Comparison of ENCODE assay signal across 17 cellular contexts in genomic region chr9:2026181-2026580, GRCh38. TPM values are rescaled to one million over a fixed set of nuclear protein-coding genes. Genes with fewer than 3 reads are reported as not detected.
DNase-seq lines count a peak whose midpoint lies in the region; ATAC-seq and TF ChIP-seq lines count a peak whose summit lies in the region.
"Had no signal": no experiment of that assay in that cellular context is flagged by ENCODE, and none has a peak within 500 bp of the region (broad histone marks: within the 10 kb centered on the region; RNA-seq: fewer than 3 reads in every experiment).

No MANE protein-coding gene starts in this region.

- peaks cover 100% of the 10 kb centered on the region for H3K79me2 ChIP-seq in KMS-11 (ENCODE audit: insufficient read depth, low read depth)

- H3K27me3 ChIP-seq in KMS-11 (ENCODE audit: insufficient read depth, low read depth) (no peaks in the 10 kb centered on the region), lung (ENCODE audit: control insufficient read depth, insufficient read depth) (no peaks in the 10 kb centered on the region), testis (no peaks in the 10 kb centered on the region), colonic mucosa (no peaks in the 10 kb centered on the region)
- H3K27me3 ChIP-seq: thyroid gland had no signal

- peaks cover 34% of the 10 kb centered on the region for H4K20me1 ChIP-seq in KMS-11 (ENCODE audit: insufficient read depth)

- 46 to 54% methylated on average over 4 of the region's 4 CpGs for WGBS in lung, 2 donors
- WGBS in testis, 2 donors, result 52 to 60% methylated on average over 4 of the region's 4 CpGs

- H3K27ac Mint-ChIP-seq in activated T-cell treated with anti-CD3 and anti-CD28 coated beads, Interleukin-2, amount 50 U/mL, for 24 hours, result peak overlapping the region; percentile 26
- H3K27ac Mint-ChIP-seq: WTC11 had no signal

- no peaks in the 10 kb centered on the region for H3K27me3 Mint-ChIP-seq in activated T-cell treated with anti-CD3 and anti-CD28 coated beads, Interleukin-2, amount 50 U/mL, for 24 hours
- no peaks in the 10 kb centered on the region for H3K27me3 Mint-ChIP-seq in activated T-cell treated with anti-CD3 and anti-CD28 coated beads, Interleukin-2, amount 50 U/mL, for 4 hours (ENCODE audit: low read depth)

- no peak for TF ChIP-seq POLR2A in testis (IDR thresholded peaks at IDR 0.05)

- H3K4me3 ChIP-seq in KMS-11 (IDR thresholded peaks at IDR 0.05; ENCODE audit: insufficient read depth, low read depth, low read length) (no peak overlapping the region), lung (no peak overlapping the region), testis (no peak overlapping the region), colonic mucosa (no peak overlapping the region)
- H3K4me3 ChIP-seq: thyroid gland had no signal

- H3K4me1 Mint-ChIP-seq in activated T-cell treated with anti-CD3 and anti-CD28 coated beads, Interleukin-2, amount 50 U/mL, for 24 hours (ENCODE audit: low read depth), result peaks cover 94% of the 10 kb centered on the region
- peaks cover 96% of the 10 kb centered on the region for H3K4me1 Mint-ChIP-seq in activated T-cell treated with anti-CD3 and anti-CD28 coated beads, Interleukin-2, amount 50 U/mL, for 4 hours (ENCODE audit: low read depth)

- no peak for ATAC-seq in activated T-cell treated with anti-CD3 and anti-CD28 coated beads, Interleukin-2, amount 50 U/mL, for 4 hours
- ATAC-seq in lung (ENCODE audit: insufficient read depth, low FRiP score) (no peak), GM19023 (IDR thresholded peaks at IDR 0.05; ENCODE audit: unreplicated experiment) (no peak)
- ATAC-seq: WTC11 had no signal

- H3K9ac ChIP-seq in KMS-11, result no peak overlapping the region
- H3K9ac ChIP-seq in colonic mucosa (ENCODE audit: low read depth in 2 of 2, low read length in 2 of 2), result no peak overlapping the region

- H3K36me3 ChIP-seq in KMS-11 (ENCODE audit: insufficient read depth), result no peaks in the 10 kb centered on the region
- H3K36me3 ChIP-seq in lung (ENCODE audit: control insufficient read depth in 2 of 2, insufficient read depth in 2 of 2, low read length in 2 of 2), result peaks cover 0 to 4% of the 10 kb centered on the region in 2 donors
- no peaks in the 10 kb centered on the region for H3K36me3 ChIP-seq in testis (ENCODE audit: low read depth, missing control alignments)
- H3K36me3 ChIP-seq in colonic mucosa, result no peaks in the 10 kb centered on the region
- H3K36me3 ChIP-seq: thyroid gland had no signal

- no peak overlapping the region for H3K4me2 ChIP-seq in KMS-11

- TF ChIP-seq CTCF in KMS-11 (conservative IDR thresholded peaks at IDR 0.05; ENCODE audit: low read depth, low read length), result no peak
- no peak for TF ChIP-seq CTCF in lung (IDR thresholded peaks at IDR 0.05; ENCODE audit: control extremely low read depth, extremely low read depth)
- TF ChIP-seq CTCF in testis (IDR thresholded peaks at IDR 0.05), result no peak
- TF ChIP-seq CTCF in colonic mucosa (IDR thresholded peaks at IDR 0.05), result no peak

- H3K27ac ChIP-seq in KMS-11 (0 out of 2 replicates have a peak overlapping the region, but pooled peaks have one; percentile 1), lung (ENCODE audit: low read depth in 1 of 2, low read length in 1 of 2) (peak overlapping the region; percentile 28 to 35), testis (peak overlapping the region; percentile 71 to 91), colonic mucosa (no peak overlapping the region)

- no peak overlapping the region for H2AFZ ChIP-seq in KMS-11 (ENCODE audit: low read depth)

- no peak for DNase-seq in activated T-cell treated with anti-CD3 and anti-CD28 coated beads, Interleukin-2, amount 50 U/mL, for 24 hours
- no peak for DNase-seq in activated T-cell treated with anti-CD3 and anti-CD28 coated beads, Interleukin-2, amount 50 U/mL, for 4 hours
- no peak for DNase-seq in lung (ENCODE audit: low spot score)
- no peak for DNase-seq in testis
- DNase-seq in colonic mucosa, result no peak
- no peak for DNase-seq in 8988T
- DNase-seq: activated effector memory CD4-positive, alpha-beta T cell treated with Interleukin-2 at 50 U/mL for 16 hours; cerebellar nuclear complex; NCI-H1694; NCI-H226; RPMI8226; stimulated activated CD4-positive, alpha-beta T cell treated with anti-CD3 and anti-CD28 coated beads, Interleukin-4, amount 100 ng/mL, for 4 hours; stimulated activated CD8-positive, alpha-beta memory T cell treated with anti-CD3 and anti-CD28 coated beads, Interleukin-4, amount 100 ng/mL, for 48 hours; thyroid gland had no signal

- no peaks in the 10 kb centered on the region for H3K9me3 Mint-ChIP-seq in activated T-cell treated with anti-CD3 and anti-CD28 coated beads, Interleukin-2, amount 50 U/mL, for 24 hours
- H3K9me3 Mint-ChIP-seq in activated T-cell treated with anti-CD3 and anti-CD28 coated beads, Interleukin-2, amount 50 U/mL, for 4 hours, result no peaks in the 10 kb centered on the region
- H3K9me3 Mint-ChIP-seq: WTC11 had no signal

- H3K9me3 ChIP-seq in lung (ENCODE audit: control insufficient read depth in 2 of 2, insufficient read depth in 1 of 2, low read length in 1 of 2), result no peaks in the 10 kb centered on the region
- no peaks in the 10 kb centered on the region for H3K9me3 ChIP-seq in testis
- H3K9me3 ChIP-seq in colonic mucosa, result no peaks in the 10 kb centered on the region
- H3K9me3 ChIP-seq: thyroid gland had no signal

- H3K36me3 Mint-ChIP-seq in activated T-cell treated with anti-CD3 and anti-CD28 coated beads, Interleukin-2, amount 50 U/mL, for 24 hours (ENCODE audit: low read depth), result peaks cover 52% of the 10 kb centered on the region
- peaks cover 18% of the 10 kb centered on the region for H3K36me3 Mint-ChIP-seq in activated T-cell treated with anti-CD3 and anti-CD28 coated beads, Interleukin-2, amount 50 U/mL, for 4 hours (ENCODE audit: insufficient read depth)
- H3K36me3 Mint-ChIP-seq: WTC11 had no signal

- H3K4me1 ChIP-seq in KMS-11 (ENCODE audit: low read depth, poor library complexity, severe bottlenecking), result peaks cover 86% of the 10 kb centered on the region
- H3K4me1 ChIP-seq in lung (ENCODE audit: control insufficient read depth in 2 of 2, insufficient read depth in 2 of 2, low read length in 2 of 2), result peaks cover 26 to 48% of the 10 kb centered on the region in 2 donors
- H3K4me1 ChIP-seq in testis, result peaks cover 48% of the 10 kb centered on the region
- no peaks in the 10 kb centered on the region for H3K4me1 ChIP-seq in colonic mucosa

- H3K4me3 Mint-ChIP-seq in activated T-cell treated with anti-CD3 and anti-CD28 coated beads, Interleukin-2, amount 50 U/mL, for 24 hours, result no peak overlapping the region
- H3K4me3 Mint-ChIP-seq in activated T-cell treated with anti-CD3 and anti-CD28 coated beads, Interleukin-2, amount 50 U/mL, for 4 hours, result no peak overlapping the region
- H3K4me3 Mint-ChIP-seq: WTC11 had no signal

- intact Hi-C loops in testis (cut with DNase I; ENCODE audit: low total_unique reads), result no loop called here
- intact Hi-C loops in colonic mucosa (cut with DNase I), result no loop called here

RNA-seq across cellular contexts. Expression of gene SMARCA2, which starts 11.0 kb away (rescaled TPM):
- total RNA-seq in activated T-cell treated with anti-CD3 and anti-CD28 coated beads, Interleukin-2, amount 50 U/mL, for 4 hours, result 100 to 1,000 TPM in 1 of 3 donors, 10 to 100 TPM in 2; 65.4 to 120 (median 93.5) TPM
- total RNA-seq in lung (100 to 1,000 TPM; 126 to 196 TPM), testis (100 to 1,000 TPM; 241 to 251 TPM), colonic mucosa (10 to 100 TPM; 89.4 to 97.0 TPM)
- polyA plus RNA-seq in lung (10 to 100 TPM; 30.0 to 34.6 TPM), testis (ENCODE audit: insufficient read depth, low read depth, low replicate concordance) (176 TPM)
